ENCODE assay signal across 15 cellular contexts in the genomic region with DNA sequence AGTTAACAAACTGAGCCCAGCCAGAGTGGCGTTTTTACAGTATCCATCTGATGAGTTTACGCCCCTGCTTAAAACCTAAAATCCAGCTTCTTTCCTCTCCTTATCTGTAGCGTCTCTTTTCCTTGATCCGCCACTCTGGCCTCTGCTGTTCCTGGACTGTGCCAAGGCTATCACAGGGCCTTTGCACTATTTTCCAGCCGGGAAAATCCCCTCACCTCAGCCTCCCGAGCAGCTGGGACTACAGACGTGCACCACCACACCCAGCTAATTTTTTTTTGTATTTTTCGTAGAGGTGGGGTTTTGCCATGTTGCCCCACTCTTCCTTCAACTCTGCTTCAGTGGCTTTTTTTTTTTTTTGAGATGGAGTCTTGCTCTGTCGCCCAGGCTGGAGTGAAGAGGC. TPM values are rescaled to one million over a fixed set of nuclear protein-coding genes. Genes with fewer than 3 reads are reported as not detected.
A peak's percentile ranks its signal among the peaks of the same experiment; 100 is the strongest.
DNase-seq lines count a peak whose midpoint lies in the region; ATAC-seq and TF ChIP-seq lines count a peak whose summit lies in the region.
"Had no signal": no experiment of that assay in that cellular context is flagged by ENCODE, and none has a peak within 500 bp of the region (broad histone marks: within the 10 kb centered on the region; RNA-seq: fewer than 3 reads in every experiment).

No MANE protein-coding gene starts in this region.

- H3K27ac ChIP-seq in hepatocyte, result peak overlapping the region; percentile 89
- H3K27ac ChIP-seq: C4-2B had no signal

- H3K27me3 Mint-ChIP-seq in WTC11 (ENCODE audit: low read depth), result peaks cover 9% of the 10 kb centered on the region

- peaks cover 7% of the 10 kb centered on the region for H3K9me3 Mint-ChIP-seq in WTC11
- H3K9me3 Mint-ChIP-seq: activated naive CD8-positive, alpha-beta T cell treated with anti-CD3 and anti-CD28 coated beads, Interleukin-2, amount 50 U/mL, for 24 hours had no signal

- H3K4me3 Mint-ChIP-seq in WTC11, result no peak overlapping the region
- H3K4me3 Mint-ChIP-seq: activated naive CD8-positive, alpha-beta T cell treated with anti-CD3 and anti-CD28 coated beads, Interleukin-2, amount 50 U/mL, for 24 hours; GM23338 had no signal

- TF ChIP-seq CTCF in WTC11 (IDR thresholded peaks at IDR 0.05), result no peak
- TF ChIP-seq CTCF in hepatocyte (IDR thresholded peaks at IDR 0.05; ENCODE audit: poor library complexity), result no peak

- no peak for ATAC-seq in WTC11
- ATAC-seq in GM18873 (IDR thresholded peaks at IDR 0.05; ENCODE audit: low FRiP score, unreplicated experiment), result no peak
- no peak for ATAC-seq in HG03139 (IDR thresholded peaks at IDR 0.05; ENCODE audit: unreplicated experiment)
- ATAC-seq: activated naive CD8-positive, alpha-beta T cell treated with anti-CD3 and anti-CD28 coated beads, Interleukin-2, amount 50 U/mL, for 24 hours; GM23338 had no signal

- H3K27ac Mint-ChIP-seq in WTC11, result 0 out of 2 replicates have a peak overlapping the region, but pooled peaks have one; percentile 50
- H3K27ac Mint-ChIP-seq: GM23338 had no signal

- H3K4me3 ChIP-seq in hepatocyte (no peak overlapping the region), skeletal muscle satellite cell (ENCODE audit: low read length) (no peak overlapping the region)
- H3K4me3 ChIP-seq: GM23338 had no signal

- POLR2A ChIA-PET in WTC11 (lab: Charles Lee), result interaction anchor here (0.5 to 1.6 kb wide), 2 partner anchors 18 to 213 kb away, joined by 3 to 5 read pairs; no protein-coding TSS in a partner anchor

- H3K36me3 ChIP-seq in hepatocyte (replicated peaks; ENCODE audit: insufficient read depth, low read depth) (no peaks in the 10 kb centered on the region), skeletal muscle satellite cell (ENCODE audit: insufficient read depth, low read length) (no peaks in the 10 kb centered on the region)

- H4K20me1 ChIP-seq in hepatocyte (ENCODE audit: insufficient read depth, poor library complexity, severe bottlenecking), result no peaks in the 10 kb centered on the region

- H3K4me2 ChIP-seq in hepatocyte (no peak overlapping the region), skeletal muscle satellite cell (ENCODE audit: low read length) (no peak overlapping the region)
- H3K4me2 ChIP-seq: GM23338 had no signal

- CTCF ChIA-PET in WTC11 (lab: Charles Lee), result interaction anchor here (0.7 to 1.6 kb wide), 6 partner anchors 9 to 243 kb away, joined by 3 to 7 read pairs (median 4); no protein-coding TSS in a partner anchor

- H3K4me1 ChIP-seq in hepatocyte (ENCODE audit: insufficient read depth), result peaks cover 18% of the 10 kb centered on the region
- H3K4me1 ChIP-seq in skeletal muscle satellite cell (ENCODE audit: control insufficient read depth, insufficient read depth, low read length), result peaks cover 39% of the 10 kb centered on the region

- peak overlapping the region; percentile 15 for H3K9ac ChIP-seq in skeletal muscle satellite cell (ENCODE audit: low read depth, low read length)

- 64% methylated on average over 9 of the region's 9 CpGs for WGBS in hepatocyte (ENCODE audit: low lambda C conversion rate, missing lambda C conversion rate)

- H2AFZ ChIP-seq in hepatocyte, result no peak overlapping the region
- H2AFZ ChIP-seq: GM23338 had no signal

- H3K36me3 Mint-ChIP-seq in WTC11, result peaks cover 2% of the 10 kb centered on the region; the same call in 1 of the 2 replicates

- DNase-seq in Daoy (ENCODE audit: low read depth) (peak; percentile 67), WTC11 (ENCODE audit: low spot score) (no peak), hepatocyte (ENCODE audit: low spot score) (no peak), NCI-H345 treated with DMSO at 0.1 percent for 48 hours (lab: John Stamatoyannopoulos, UW; ENCODE audit: unreplicated experiment) (no peak)
- no peak for DNase-seq in stimulated activated CD4-positive, alpha-beta T cell treated with anti-CD3 and anti-CD28 coated beads, Interleukin-2, amount 100 ng/mL, for 48 hours
- DNase-seq: activated naive CD8-positive, alpha-beta T cell treated with anti-CD3 and anti-CD28 coated beads, Interleukin-2, amount 50 U/mL, for 24 hours; GDM1; NCI-H1436 had no signal

- H3K9me2 ChIP-seq in hepatocyte (replicated peaks; ENCODE audit: insufficient read depth), result no peaks in the 10 kb centered on the region

- H3K27me3 ChIP-seq in hepatocyte, result no peaks in the 10 kb centered on the region
- H3K27me3 ChIP-seq in skeletal muscle satellite cell (ENCODE audit: control insufficient read depth, insufficient read depth, low read length), result no peaks in the 10 kb centered on the region

- H3K9me3 ChIP-seq in hepatocyte (ENCODE audit: low read depth), result no peaks in the 10 kb centered on the region
- no peaks in the 10 kb centered on the region for H3K9me3 ChIP-seq in skeletal muscle satellite cell (replicated peaks; ENCODE audit: low read length)

- no peaks in the 10 kb centered on the region for H3K79me2 ChIP-seq in hepatocyte

- H3K4me1 Mint-ChIP-seq in WTC11, result peaks cover 21% of the 10 kb centered on the region

TF ChIP-seq in WTC11, 78 proteins besides CTCF, POLR2A, EP300 and RAD21:
- TF ChIP-seq TEAD4 (CRISPR knock-in tag; IDR thresholded peaks at IDR 0.05), result no peak
- no peak for TF ChIP-seq ZNF232 (CRISPR knock-in tag; IDR thresholded peaks at IDR 0.05)
- no peak for TF ChIP-seq FOXK1 (CRISPR knock-in tag; IDR thresholded peaks at IDR 0.05)
- TF ChIP-seq NFYB (CRISPR knock-in tag; conservative IDR thresholded peaks at IDR 0.05; ENCODE audit: low read depth), result no peak
- no peak for TF ChIP-seq ZNF317 (CRISPR knock-in tag; IDR thresholded peaks at IDR 0.05; ENCODE audit: borderline replicate concordance, low read depth)
- TF ChIP-seq SMAD3 (CRISPR knock-in tag; IDR thresholded peaks at IDR 0.05; ENCODE audit: borderline replicate concordance), result no peak
- no peak for TF ChIP-seq NR1H2 (CRISPR knock-in tag; IDR thresholded peaks at IDR 0.05)

RNA-seq across cellular contexts. Expression of a gene that starts 7.9 kb away (rescaled TPM):
- 0.48 and 2.3 TPM in 2 replicates for total RNA-seq in Daoy (2014; rRNA removed; shearing (Covaris generic))
- total RNA-seq in WTC11 (2021) (4.3 to 7.7 TPM (median 6.6 TPM) in 3 replicates), hepatocyte (1.6 and 2.6 TPM in 2 replicates)
- polyA plus RNA-seq in hepatocyte, result 6.5 and 11.4 TPM in 2 replicates
- 2.5 and 13.3 TPM in 2 replicates for total RNA-seq in skeletal muscle satellite cell (2012; rRNA removed)

RNA-seq across cellular contexts. Expression of a gene that starts 10.7 kb away (rescaled TPM):
- total RNA-seq in Daoy (2014; rRNA removed; shearing (Covaris generic)), result 0.69 and 1.5 TPM in 2 replicates
- 0.28 TPM in 1 of 3 replicates, not detected in the others for total RNA-seq in WTC11 (2021)
- 1.1 TPM in 1 of 2 replicates, not detected in the other for total RNA-seq in hepatocyte
- polyA plus RNA-seq in hepatocyte, result 0.30 and 0.47 TPM in 2 replicates
- total RNA-seq in skeletal muscle satellite cell (2012; rRNA removed), result not detected in 2 replicates
- total RNA-seq: esophagus mucosa, GM23338, urinary bladder had no signal
- polyA plus RNA-seq: GM23338 had no signal

RNA-seq across cellular contexts. Expression of a gene that starts 19.4 kb away (rescaled TPM):
- total RNA-seq in Daoy (2014; rRNA removed; shearing (Covaris generic)), result 0.15 and 1.4 TPM in 2 replicates
- total RNA-seq in WTC11 (2021) (32.0 to 54.3 TPM (median 52.5 TPM) in 3 replicates), hepatocyte (532 and 570 TPM in 2 replicates)
- polyA plus RNA-seq in hepatocyte, result 880 and 909 TPM in 2 replicates
- total RNA-seq in skeletal muscle satellite cell (2012; rRNA removed), result 1.8 and 7.6 TPM in 2 replicates
